8 cellular contexts compared by ENCODE assay signal in the genomic region with DNA sequence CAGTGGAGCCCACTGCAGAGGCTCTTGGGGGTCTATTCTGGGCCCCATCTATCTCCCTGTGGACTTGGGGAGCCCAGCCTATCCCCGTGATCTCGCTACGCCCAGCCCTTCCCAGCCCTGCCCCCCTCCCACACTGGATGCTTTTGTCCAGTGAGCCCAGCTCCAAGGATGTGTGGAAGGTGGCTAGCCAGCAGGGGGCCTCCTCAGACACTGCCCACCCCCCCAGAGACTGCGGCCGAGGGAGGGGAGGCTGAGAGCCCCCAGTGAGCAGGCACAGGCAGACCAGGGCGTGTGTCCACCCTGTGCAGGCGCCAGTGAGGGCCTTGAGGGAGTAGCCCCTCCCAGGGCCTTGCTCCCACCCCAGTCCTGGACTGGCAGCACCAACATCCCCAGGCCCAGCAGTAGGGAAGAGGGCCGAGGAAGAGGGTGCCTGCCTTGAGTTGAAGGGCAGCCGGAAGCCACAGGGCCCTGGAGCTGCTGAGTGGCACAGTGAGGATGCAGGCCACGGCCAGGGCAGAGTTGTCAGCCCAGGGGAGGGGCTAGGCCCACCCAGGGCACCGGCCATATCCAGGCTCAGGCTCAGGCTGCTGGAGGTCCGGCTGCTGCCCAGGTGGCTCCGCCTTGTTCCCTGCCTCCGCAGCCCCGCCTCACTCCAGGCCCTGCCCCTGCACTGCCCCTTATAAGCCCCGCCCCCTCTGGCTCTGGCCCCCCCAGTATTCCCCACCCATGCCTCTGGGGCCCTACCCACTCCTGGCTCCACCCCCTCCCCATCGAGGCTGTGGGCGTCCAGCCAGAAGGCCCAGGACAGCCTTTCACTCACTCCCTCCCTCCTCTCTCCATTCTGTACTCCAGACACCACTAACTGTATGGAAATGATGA. TPM values are rescaled to one million over a fixed set of nuclear protein-coding genes. Genes with fewer than 3 reads are reported as not detected.
A peak's percentile ranks its signal among the peaks of the same experiment; 100 is the strongest.
DNase-seq lines count a peak whose midpoint lies in the region; ATAC-seq, FAIRE-seq and TF ChIP-seq lines count a peak whose summit lies in the region.

No MANE protein-coding gene starts in this region.

- no peak overlapping the region for H3K9ac ChIP-seq in IMR-90 (ENCODE audit: low read depth, low read length)

- H2AK9ac ChIP-seq in IMR-90 (replicated peaks; ENCODE audit: low read depth, low read length, poor library complexity): peak overlapping the region; percentile 70

- intact Hi-C loops in IMR-90 (cut with micrococcal nuclease): no loop called here
- intact Hi-C loops in ascending aorta (cut with DNase I): loop anchor here (2.0 to 5.0 kb wide), 2 partner anchors 56 to 114 kb away; partner anchors contain the start of gene DUSP8

- TF ChIP-seq CTCF in 22Rv1 (IDR thresholded peaks at IDR 0.05) (peak; percentile 15; the same call in 1 of the 2 replicates), IMR-90 (conservative IDR thresholded peaks at IDR 0.05; ENCODE audit: low read depth, low read length) (peak; percentile 23; the same call in 1 of the 2 replicates), ascending aorta (IDR thresholded peaks at IDR 0.05) (peak; percentile 15 to 41 (median 32)), kidney epithelial cell (IDR thresholded peaks at IDR 0.05; ENCODE audit: insufficient read depth, low read length, poor library complexity, severe bottlenecking) (peak; percentile 48)

- ATAC-seq in IMR-90 (ENCODE audit: low read depth) (peak; percentile 59), GM21723 (IDR thresholded peaks at IDR 0.05; ENCODE audit: unreplicated experiment) (no peak), GM21381 (IDR thresholded peaks at IDR 0.05; ENCODE audit: unreplicated experiment) (no peak)

- 20% methylated on average over 4 of the region's 18 CpGs; no CpG with 5 or more reads in 1 of the 2 experiments for WGBS in IMR-90 (ENCODE audit: extremely low coverage in 2 of 2, insufficient read length in 1 of 2), 2 experiments

- H3K18ac ChIP-seq in IMR-90 (ENCODE audit: low read depth, low read length): no peak overlapping the region

- H2BK20ac ChIP-seq in IMR-90 (ENCODE audit: low read depth, low read length): no peak overlapping the region

- no peak for FAIRE-seq in GM12891 (lab: Jason Lieb, UNC)

- H3K23ac ChIP-seq in IMR-90 (ENCODE audit: low read depth, low read length): no peak overlapping the region

- TF ChIP-seq POLR2A in IMR-90 (IDR thresholded peaks at IDR 0.05; ENCODE audit: low read depth, low read length): no peak
- no peak for TF ChIP-seq POLR2A in GM12891 (IDR thresholded peaks at IDR 0.05; ENCODE audit: low read depth, low read length)

- H2AFZ ChIP-seq in IMR-90 (replicated peaks; ENCODE audit: low read length, poor library complexity): no peak overlapping the region

- H3K4me3 ChIP-seq in IMR-90 (ENCODE audit: insufficient read depth, low read depth, low read length): no peak overlapping the region
- no peak overlapping the region for H3K4me3 ChIP-seq in ascending aorta
- no peak overlapping the region for H3K4me3 ChIP-seq in kidney epithelial cell (ENCODE audit: low read depth, low read length)

- H3K56ac ChIP-seq in IMR-90 (ENCODE audit: extremely low read depth, insufficient read depth, low read length): no peak overlapping the region

- dilution Hi-C loops in IMR-90 (cut with HindIII; ENCODE audit: low sequenced_read_pairs, unreplicated experiment): no loop called here

- no peaks in the 10 kb centered on the region; the same call in none of the 2 replicates for H4K20me1 ChIP-seq in IMR-90 (ENCODE audit: insufficient read depth, low read length)

- H3K4me2 ChIP-seq in IMR-90 (ENCODE audit: low read depth, low read length): no peak overlapping the region

- TF ChIP-seq RAD21 in IMR-90 (IDR thresholded peaks at IDR 0.05; ENCODE audit: low read length): no peak

- no peak overlapping the region for H3K14ac ChIP-seq in IMR-90 (replicated peaks; ENCODE audit: low read depth, low read length)

- H4K91ac ChIP-seq in IMR-90 (ENCODE audit: insufficient read depth, low read depth, low read length): no peak overlapping the region

- H4K8ac ChIP-seq in IMR-90 (ENCODE audit: low read depth in 2 of 2, low read length in 2 of 2): no peak overlapping the region

- BruUV-seq in IMR-90 (replicated peaks; lab: Mats Ljungman, UMichigan): no TSS peak

- H3K36me3 ChIP-seq in IMR-90 (ENCODE audit: control insufficient read depth, insufficient read depth, low read length) (no peaks in the 10 kb centered on the region), ascending aorta (no peaks in the 10 kb centered on the region), kidney epithelial cell (ENCODE audit: control insufficient read depth, insufficient read depth, low read length) (no peaks in the 10 kb centered on the region)

- H3K4me1 ChIP-seq in IMR-90 (ENCODE audit: control insufficient read depth, insufficient read depth, low read length) (peaks cover 13% of the 10 kb centered on the region; the same call in 1 of the 2 replicates), ascending aorta (peaks cover 14 to 28% of the 10 kb centered on the region in 2 donors)

- DNase-seq in IMR-90 (peak; percentile 2), ascending aorta (ENCODE audit: low spot score in 2 of 2) (peak in 1 of 2 donors; percentile 86), kidney epithelial cell (ENCODE audit: low read depth) (no peak), GM12891 (ENCODE audit: insufficient read length, low spot score) (no peak)
- DNase-seq in activated naive CD4-positive, alpha-beta T cell treated with Interleukin-2 at 50 U/mL for 16 hours: no peak

- no peak overlapping the region for H2BK15ac ChIP-seq in IMR-90 (ENCODE audit: low read depth, low read length)

- H3K27me3 ChIP-seq in IMR-90 (ENCODE audit: control insufficient read depth, insufficient read depth, low read length): no peaks in the 10 kb centered on the region; the same call in 1 of the 2 replicates
- H3K27me3 ChIP-seq in ascending aorta: no peaks in the 10 kb centered on the region
- peaks cover 34% of the 10 kb centered on the region for H3K27me3 ChIP-seq in kidney epithelial cell (ENCODE audit: control insufficient read depth, insufficient read depth, low read length)

- CTCF ChIA-PET in IMR-90 (lab: Yijun Ruan, JAX): no interaction called here

- H3K9me3 ChIP-seq in IMR-90 (ENCODE audit: control insufficient read depth, insufficient read depth, low read length) (no peaks in the 10 kb centered on the region), ascending aorta (no peaks in the 10 kb centered on the region)

- no peaks in the 10 kb centered on the region for H3K79me1 ChIP-seq in IMR-90 (ENCODE audit: low read depth in 1 of 2, low read length in 2 of 2)

- no peaks in the 10 kb centered on the region for H3K9me1 ChIP-seq in IMR-90 (ENCODE audit: insufficient read depth, low read length)

- H3K27ac ChIP-seq in 22Rv1: no peak overlapping the region
- H3K27ac ChIP-seq in IMR-90 (ENCODE audit: insufficient read depth, low read length): no peak overlapping the region
- peak overlapping the region; percentile 86 to 89 for H3K27ac ChIP-seq in ascending aorta

- H2BK120ac ChIP-seq in IMR-90 (ENCODE audit: low read depth, low read length): no peak overlapping the region

- POLR2A ChIA-PET in IMR-90 (lab: Charles Lee; ENCODE audit: unreplicated experiment): no interaction called here

- in situ Hi-C loops in IMR-90 (cut with MboI; ENCODE audit: low sequenced_read_pairs): no loop called here

- no peak overlapping the region for H2AK5ac ChIP-seq in IMR-90 (ENCODE audit: low read depth, low read length)

- no peak overlapping the region; the same call in 1 of the 2 replicates for H4K5ac ChIP-seq in IMR-90 (ENCODE audit: low read depth, low read length)

- no peak overlapping the region for H2BK5ac ChIP-seq in IMR-90 (ENCODE audit: low read depth, low read length, poor library complexity, severe bottlenecking)

- no peak overlapping the region for H3K4ac ChIP-seq in IMR-90 (ENCODE audit: low read depth, low read length)

TF ChIP-seq in IMR-90, 13 proteins besides CTCF, POLR2A, EP300 and RAD21 (continues in another document):
- TF ChIP-seq MAZ (IDR thresholded peaks at IDR 0.05; ENCODE audit: borderline replicate concordance, low read depth, low read length): no peak
- TF ChIP-seq ELK1 (IDR thresholded peaks at IDR 0.05; ENCODE audit: borderline replicate concordance, low read depth, low read length): no peak
- TF ChIP-seq MAFK (IDR thresholded peaks at IDR 0.05; ENCODE audit: low read depth, low read length): no peak
- no peak for TF ChIP-seq RCOR1 (IDR thresholded peaks at IDR 0.05; ENCODE audit: insufficient replicate concordance, low read length)
- no peak for TF ChIP-seq SMC3 (IDR thresholded peaks at IDR 0.05; ENCODE audit: low read depth, low read length)

TF ChIP-seq in GM12891, 5 proteins besides CTCF, POLR2A, EP300 and RAD21:
- no peak for TF ChIP-seq POU2F2 (IDR thresholded peaks at IDR 0.05; ENCODE audit: low read depth, low read length)
- no peak for TF ChIP-seq POLR2AphosphoS5 (IDR thresholded peaks at IDR 0.05; ENCODE audit: low read depth, low read length)
- TF ChIP-seq SPI1 (IDR thresholded peaks at IDR 0.05; ENCODE audit: low read depth, low read length): no peak
- TF ChIP-seq TAF1 (IDR thresholded peaks at IDR 0.05; ENCODE audit: low read depth, low read length): no peak

RNA-seq across cellular contexts. Expression of gene MOB2, which starts 28.0 kb away (rescaled TPM):
- 21.4 and 23.7 TPM in 2 replicates for total RNA-seq in IMR-90 (2012; rRNA removed)
- 36.2 and 40.7 TPM in 2 replicates for polyA plus RNA-seq in IMR-90 (2012; rRNA removed)
- polyA plus RNA-seq in IMR-90 (2012; cell fraction: cytosol; rRNA removed): 18.3 and 31.6 TPM in 2 replicates
- polyA plus RNA-seq in IMR-90 (2012; cell fraction: nucleus; rRNA removed; ENCODE audit: low replicate concordance): 48.7 and 84.0 TPM in 2 replicates
- total RNA-seq in ascending aorta: 95.4 TPM
- 18.1 and 32.0 TPM in 2 replicates for total RNA-seq in kidney epithelial cell
- 14.4 TPM for polyA plus RNA-seq in GM12891 (2012; ENCODE audit: low read depth, missing spikeins)

Comparison
In these comparisons a context has a peak if more than half of its experiments do, and no peak if none do; other contexts are left out.
1. H3K27ac ChIP-seq: peak in ascending aorta (2 of 2); none in 22Rv1 (single experiment) and IMR-90 (single experiment).
2. Peak in every context shown above with its lines, with median percentiles within 50 percentile points of each other: CTCF ChIP-seq.